In the genomic region with DNA sequence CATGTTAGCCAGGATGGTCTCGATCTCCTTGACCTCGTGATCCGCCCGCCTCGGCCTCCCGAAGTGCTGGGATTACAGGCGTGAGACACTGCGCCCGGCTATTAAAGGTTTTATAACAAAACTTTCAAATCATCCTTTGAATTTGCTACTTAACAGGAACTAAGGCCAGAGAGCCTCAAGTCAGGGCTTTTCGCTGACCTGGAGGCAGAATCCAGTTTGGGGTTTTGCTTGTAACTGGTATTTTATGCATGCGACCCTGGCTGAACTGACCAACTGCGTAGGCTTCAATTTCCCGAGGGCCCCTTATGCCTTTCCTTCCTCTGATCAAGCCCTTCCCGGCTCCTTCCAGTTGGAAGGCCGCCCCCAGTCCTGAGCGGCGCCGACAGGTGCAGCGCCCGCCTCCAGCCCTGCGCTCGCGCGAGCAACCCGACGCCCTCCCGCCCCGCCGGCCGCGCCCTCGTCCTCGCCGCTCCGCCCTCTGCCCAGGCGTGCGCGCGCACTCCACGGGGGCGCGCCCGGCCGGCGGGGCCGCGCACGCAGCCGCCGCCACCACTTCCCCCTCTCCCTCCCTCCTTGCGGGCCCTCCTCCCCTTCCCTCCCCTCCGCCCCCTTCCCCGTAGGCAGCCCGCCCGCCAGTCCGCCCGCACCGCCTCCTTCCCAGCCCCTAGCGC, we compare ENCODE assay signal across 8 cellular contexts. TPM values are rescaled to one million over a fixed set of nuclear protein-coding genes. Genes with fewer than 3 reads are reported as not detected.
DNase-seq lines count a peak whose midpoint lies in the region; ATAC-seq and TF ChIP-seq lines count a peak whose summit lies in the region.
"Not testable (repeated sequence)": the region's sequence is repeated elsewhere in the genome, so short reads cannot be mapped to it uniquely, and the experiment has no call there.

A gene with protein sequence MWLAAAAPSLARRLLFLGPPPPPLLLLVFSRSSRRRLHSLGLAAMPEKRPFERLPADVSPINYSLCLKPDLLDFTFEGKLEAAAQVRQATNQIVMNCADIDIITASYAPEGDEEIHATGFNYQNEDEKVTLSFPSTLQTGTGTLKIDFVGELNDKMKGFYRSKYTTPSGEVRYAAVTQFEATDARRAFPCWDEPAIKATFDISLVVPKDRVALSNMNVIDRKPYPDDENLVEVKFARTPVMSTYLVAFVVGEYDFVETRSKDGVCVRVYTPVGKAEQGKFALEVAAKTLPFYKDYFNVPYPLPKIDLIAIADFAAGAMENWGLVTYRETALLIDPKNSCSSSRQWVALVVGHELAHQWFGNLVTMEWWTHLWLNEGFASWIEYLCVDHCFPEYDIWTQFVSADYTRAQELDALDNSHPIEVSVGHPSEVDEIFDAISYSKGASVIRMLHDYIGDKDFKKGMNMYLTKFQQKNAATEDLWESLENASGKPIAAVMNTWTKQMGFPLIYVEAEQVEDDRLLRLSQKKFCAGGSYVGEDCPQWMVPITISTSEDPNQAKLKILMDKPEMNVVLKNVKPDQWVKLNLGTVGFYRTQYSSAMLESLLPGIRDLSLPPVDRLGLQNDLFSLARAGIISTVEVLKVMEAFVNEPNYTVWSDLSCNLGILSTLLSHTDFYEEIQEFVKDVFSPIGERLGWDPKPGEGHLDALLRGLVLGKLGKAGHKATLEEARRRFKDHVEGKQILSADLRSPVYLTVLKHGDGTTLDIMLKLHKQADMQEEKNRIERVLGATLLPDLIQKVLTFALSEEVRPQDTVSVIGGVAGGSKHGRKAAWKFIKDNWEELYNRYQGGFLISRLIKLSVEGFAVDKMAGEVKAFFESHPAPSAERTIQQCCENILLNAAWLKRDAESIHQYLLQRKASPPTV (plus strand): TSS at position 552 of the 671 bp plus-strand sequence. CDS start 193 bp downstream, outside the sequence.

- peak within 1 kb of the TSS; percentile 66 to 97 (median 93) for H3K27ac Mint-ChIP-seq in naive B cell

- H3F3A ChIP-seq in Loucy (ENCODE audit: low read depth), result not testable (repeated sequence)

- TF ChIP-seq POLR2A in Raji (IDR thresholded peaks at IDR 0.05; ENCODE audit: insufficient read depth, low read depth, low read length), result peak; percentile 56

- H3K27me3 Mint-ChIP-seq in naive B cell, result not testable (repeated sequence)

- H3K9ac ChIP-seq in Loucy (ENCODE audit: low read depth, low read length, poor library complexity, severe bottlenecking), result peak within 1 kb of the TSS; percentile 74

- H3K9me2 ChIP-seq in Loucy (replicated peaks; ENCODE audit: low read depth, low read length), result not testable (repeated sequence)

- ATAC-seq in naive B cell (ENCODE audit: low read depth in 2 of 2), result peak; percentile 75 to 79

- not testable (repeated sequence) for H4K20me1 ChIP-seq in Loucy (ENCODE audit: insufficient read depth, low read length, poor library complexity, severe bottlenecking)

- H3K27me3 ChIP-seq in Loucy (ENCODE audit: insufficient read depth, low read length, poor library complexity, severe bottlenecking), result not testable (repeated sequence)

- H3K4me1 Mint-ChIP-seq in naive B cell, result peaks cover 8 to 17% (median 8%) of the 10 kb centered on the region in 3 donors

- not testable (repeated sequence) for H3K36me3 ChIP-seq in Loucy (ENCODE audit: insufficient read depth, low read length)

- peak within 1 kb of the TSS; percentile 74 for H3K4me2 ChIP-seq in Loucy (ENCODE audit: low read depth, low read length, poor library complexity, severe bottlenecking)

- not testable (repeated sequence) for TF ChIP-seq CTCF in Loucy (conservative IDR thresholded peaks at IDR 0.05; ENCODE audit: low read length); fibroblast of mammary gland (conservative IDR thresholded peaks at IDR 0.05; ENCODE audit: control insufficient read depth, insufficient read depth, low read depth, low read length)

- DNase-seq in DMS53 treated with DMSO at 0.1 percent for 48 hours (lab: John Stamatoyannopoulos, UW; ENCODE audit: unreplicated experiment), result peak; percentile 61
- DNase-seq in H4 (ENCODE audit: low spot score), result peak; percentile 75
- peak; percentile 82 for DNase-seq in activated T-helper 9 cell treated with anti-CD3 and anti-CD28 coated beads, Interleukin-2, amount 50 U/mL, for 16 hours (ENCODE audit: low read depth)
- peak; percentile 68 for DNase-seq in fibroblast of mammary gland (ENCODE audit: low read depth)
- peak; percentile 79 for DNase-seq in naive B cell
- peak; percentile 86 to 92 for DNase-seq in stimulated activated CD8-positive, alpha-beta memory T cell treated with anti-CD3 and anti-CD28 coated beads, Interleukin-7, amount 100 ng/mL, for 4 hours (ENCODE audit: low read depth in 2 of 2)

- H3K36me3 Mint-ChIP-seq in naive B cell, result not testable (repeated sequence)

- not testable (repeated sequence) for H3K9me3 Mint-ChIP-seq in naive B cell

- peak within 1 kb of the TSS; percentile 81 for H2AFZ ChIP-seq in Loucy (ENCODE audit: low read length)

- H3K4me1 ChIP-seq in Loucy (ENCODE audit: insufficient read depth, low read length, poor library complexity, severe bottlenecking), result not testable (repeated sequence)

- H3K9me3 ChIP-seq in Loucy (ENCODE audit: insufficient read depth, low read depth, low read length), result not testable (repeated sequence)

- H3K4me3 Mint-ChIP-seq in naive B cell, result peak within 1 kb of the TSS; percentile 86 to 96 (median 92)

- H3K79me2 ChIP-seq in Loucy (ENCODE audit: insufficient read depth, low read length), result peaks cover 30% of the 10 kb centered on the region

- H3K4me3 ChIP-seq in Loucy (ENCODE audit: low read length, poor library complexity, severe bottlenecking) (peak within 1 kb of the TSS; percentile 84), fibroblast of mammary gland (ENCODE audit: control insufficient read depth, low read depth, low read length) (peak within 1 kb of the TSS; percentile 66)

RNA-seq across cellular contexts. Expression of the gene that starts here (rescaled TPM):
- total RNA-seq in H4 (2014; rRNA removed; shearing (Covaris generic)), result 31.2 and 53.5 TPM in 2 replicates
- 10 to 100 TPM; 45.8 to 70.4 (median 50.6) TPM for polyA plus RNA-seq in naive B cell (ENCODE audit: low read depth in 6 of 6)

Comparison
In these comparisons a context has a peak if more than half of its experiments do, and no peak if none do; other contexts are left out.
1. Peak in every context shown above with its lines: DNase-seq, ATAC-seq and H3K4me3 ChIP-seq.